9 cellular contexts compared by ENCODE assay signal in genomic region chr10:62805139-62806092, GRCh38. TPM values are rescaled to one million over a fixed set of nuclear protein-coding genes. Genes with fewer than 3 reads are reported as not detected.
DNase-seq lines count a peak whose midpoint lies in the region; ATAC-seq and TF ChIP-seq lines count a peak whose summit lies in the region.
"Had no signal": no experiment of that assay in that cellular context is flagged by ENCODE, and none has a peak within 500 bp of the region (broad histone marks: within the 10 kb centered on the region; RNA-seq: fewer than 3 reads in every experiment).

No MANE protein-coding gene starts in this region.

- H3K4me1 ChIP-seq in ES-I3 (ENCODE audit: insufficient read depth, low read length) (peaks cover 18% of the 10 kb centered on the region), neural progenitor cell (peaks cover 29% of the 10 kb centered on the region)

- H3K9me3 ChIP-seq in ES-I3 (ENCODE audit: control insufficient read depth, insufficient read depth, low read length), result no peaks in the 10 kb centered on the region
- no peaks in the 10 kb centered on the region for H3K9me3 ChIP-seq in neural progenitor cell (ENCODE audit: low read depth)

- TF ChIP-seq CTCF in fibroblast of pulmonary artery (IDR thresholded peaks at IDR 0.05; ENCODE audit: low read length, missing control alignments), result no peak
- no peak for TF ChIP-seq CTCF in neural progenitor cell (IDR thresholded peaks at IDR 0.05)

- H3K27ac ChIP-seq in neural progenitor cell, result peak overlapping the region; percentile 74

- H3K4me2 ChIP-seq in neural progenitor cell, result peak overlapping the region; percentile 90

- in situ Hi-C loops in KBM-7 (cut with MboI; ENCODE audit: low pct_unique_long_range_greater_than_20kb, low sequenced_read_pairs), result no loop called here

- peaks cover 18% of the 10 kb centered on the region for H3F3A ChIP-seq in neural progenitor cell (ENCODE audit: low read depth)

- peaks cover 49% of the 10 kb centered on the region for H4K20me1 ChIP-seq in neural progenitor cell (ENCODE audit: low read depth)

- peaks cover 47% of the 10 kb centered on the region for H3K4me1 Mint-ChIP-seq in activated T-cell treated with anti-CD3 and anti-CD28 coated beads, Interleukin-2, amount 50 U/mL, for 4 hours (ENCODE audit: low read depth)
- peaks cover 37% of the 10 kb centered on the region for H3K4me1 Mint-ChIP-seq in neural progenitor cell

- DNase-seq in KBM-7 (peak; percentile 48), fibroblast of pulmonary artery (ENCODE audit: low read depth) (peak; percentile 53), neural progenitor cell (ENCODE audit: low spot score) (peak; percentile 78), hippocampal formation (lab: John Stamatoyannopoulos, UW) (no peak), AML-193 (lab: John Stamatoyannopoulos, UW) (no peak)
- DNase-seq in activated T-cell treated with anti-CD3 and anti-CD28 coated beads, Interleukin-2, amount 50 U/mL, for 4 hours, result peak; percentile 64

- no peaks in the 10 kb centered on the region for H3K27me3 ChIP-seq in neural progenitor cell

- ATAC-seq in GM21619 (IDR thresholded peaks at IDR 0.05; ENCODE audit: unreplicated experiment), result peak; percentile 12
- ATAC-seq in activated T-cell treated with anti-CD3 and anti-CD28 coated beads, Interleukin-2, amount 50 U/mL, for 4 hours, result peak in 1 of 2 donors; percentile 2

- H2AFZ ChIP-seq in neural progenitor cell (replicated peaks), result peak overlapping the region; percentile 87

- peak overlapping the region; percentile 88 for H3K9ac ChIP-seq in ES-I3 (ENCODE audit: low read depth, low read length)
- H3K9ac ChIP-seq in neural progenitor cell, result peak overlapping the region; percentile 73

- H3K9me3 Mint-ChIP-seq in activated T-cell treated with anti-CD3 and anti-CD28 coated beads, Interleukin-2, amount 50 U/mL, for 4 hours, result no peaks in the 10 kb centered on the region
- H3K9me3 Mint-ChIP-seq in neural progenitor cell, result no peaks in the 10 kb centered on the region

- H3K27ac Mint-ChIP-seq in neural progenitor cell, result peak overlapping the region; percentile 46

- H3K27me3 Mint-ChIP-seq in activated T-cell treated with anti-CD3 and anti-CD28 coated beads, Interleukin-2, amount 50 U/mL, for 4 hours (ENCODE audit: low read depth), result peaks cover 2% of the 10 kb centered on the region
- H3K27me3 Mint-ChIP-seq in neural progenitor cell (ENCODE audit: insufficient read depth, low read depth), result no peaks in the 10 kb centered on the region

- H3K4me3 Mint-ChIP-seq in activated T-cell treated with anti-CD3 and anti-CD28 coated beads, Interleukin-2, amount 50 U/mL, for 4 hours, result peak overlapping the region; percentile 90
- H3K4me3 Mint-ChIP-seq in neural progenitor cell, result peak overlapping the region; percentile 92

- H3K4me3 ChIP-seq in fibroblast of pulmonary artery (replicated peaks; ENCODE audit: low read depth, low read length) (peak overlapping the region; percentile 83), neural progenitor cell (peak overlapping the region; percentile 76)

- H3K36me3 ChIP-seq in ES-I3 (ENCODE audit: insufficient read depth, low read length) (no peaks in the 10 kb centered on the region), neural progenitor cell (no peaks in the 10 kb centered on the region)

- peaks cover 23% of the 10 kb centered on the region for H3K36me3 Mint-ChIP-seq in activated T-cell treated with anti-CD3 and anti-CD28 coated beads, Interleukin-2, amount 50 U/mL, for 4 hours (ENCODE audit: insufficient read depth)
- H3K36me3 Mint-ChIP-seq in neural progenitor cell, result peaks cover 5% of the 10 kb centered on the region

- H3K79me2 ChIP-seq in neural progenitor cell (ENCODE audit: low read depth), result peaks cover 48% of the 10 kb centered on the region

RNA-seq across cellular contexts. Expression of gene ADO, which starts 0.9 kb away (rescaled TPM):
- 10 to 100 TPM; 42.7 to 44.7 (median 44.4) TPM for total RNA-seq in activated T-cell treated with anti-CD3 and anti-CD28 coated beads, Interleukin-2, amount 50 U/mL, for 4 hours
- 28.1 and 36.2 TPM in 2 replicates for total RNA-seq in neural progenitor cell (ENCODE audit: low replicate concordance)

RNA-seq across cellular contexts. Expression of gene EGR2, which starts 10.8 kb away (rescaled TPM):
- 100 to 1,000 TPM in 1 of 3 donors, 10 to 100 TPM in 2; 83.3 to 121 (median 99.5) TPM for total RNA-seq in activated T-cell treated with anti-CD3 and anti-CD28 coated beads, Interleukin-2, amount 50 U/mL, for 4 hours
- total RNA-seq in neural progenitor cell (ENCODE audit: low replicate concordance), result 5.0 and 6.5 TPM in 2 replicates
- total RNA-seq: dermis microvascular lymphatic vessel endothelial cell had no signal

Comparison
In these comparisons a context has a peak if more than half of its experiments do, and no peak if none do; other contexts are left out.
1. DNase-seq: peak in KBM-7 (single experiment), activated T-cell treated with anti-CD3 and anti-CD28 coated beads, Interleukin-2, amount 50 U/mL, for 4 hours (single experiment), fibroblast of pulmonary artery (single experiment) and neural progenitor cell (single experiment); none in hippocampal formation (0 of 2) and AML-193 (0 of 2).
2. RNA of gene EGR2, which starts 10.8 kb away (total RNA-seq): 83.3 to 121 TPM in activated T-cell treated with anti-CD3 and anti-CD28 coated beads, Interleukin-2, amount 50 U/mL, for 4 hours; 5.0 to 6.5 TPM in neural progenitor cell; every median in the first group is over 10 times any median in the second.